ENCODE assay signal across 8 cellular contexts in the genomic region with DNA sequence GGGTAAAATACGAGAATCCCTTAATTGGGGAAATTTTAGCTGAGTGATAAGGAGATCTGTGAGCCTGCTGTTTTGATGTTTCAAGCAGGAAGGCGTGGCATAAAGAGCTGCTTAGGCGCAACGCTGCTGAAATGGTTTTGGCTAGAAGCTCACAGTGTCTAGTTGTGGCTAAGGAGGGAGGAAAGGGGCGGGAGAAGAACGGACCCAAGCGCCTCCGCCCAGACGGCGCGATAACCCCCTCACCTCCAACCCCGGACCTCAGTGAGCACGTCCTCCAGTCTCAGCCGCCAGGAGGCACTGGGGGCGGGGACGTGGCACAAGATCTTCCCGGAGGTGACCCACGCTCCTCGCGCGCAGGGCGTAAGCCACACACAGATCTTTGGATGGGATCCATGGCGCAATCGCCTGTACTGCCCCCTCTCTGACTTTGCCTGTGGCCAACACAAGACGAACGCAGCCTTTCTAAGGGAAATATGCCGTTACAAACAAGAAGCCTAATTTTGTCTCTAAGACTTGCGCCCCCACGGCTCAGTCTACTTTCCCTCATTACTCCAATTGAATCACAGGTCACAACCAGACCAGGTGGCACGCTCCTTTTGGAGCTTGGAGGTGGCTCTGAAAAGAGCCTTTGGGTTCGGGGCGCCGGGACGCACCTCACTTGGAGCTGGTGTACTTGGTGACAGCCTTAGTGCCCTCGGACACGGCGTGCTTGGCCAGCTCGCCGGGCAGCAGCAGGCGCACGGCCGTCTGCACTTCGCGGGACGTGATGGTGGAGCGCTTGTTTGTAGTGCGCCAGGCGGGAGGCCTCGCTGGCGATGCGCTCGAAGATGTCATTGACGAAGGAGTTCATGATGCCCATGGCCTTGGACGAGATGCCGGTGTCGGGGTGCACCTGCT. TPM values are rescaled to one million over a fixed set of nuclear protein-coding genes. Genes with fewer than 3 reads are reported as not detected.
DNase-seq lines count a peak whose midpoint lies in the region; ATAC-seq and TF ChIP-seq lines count a peak whose summit lies in the region.

No MANE protein-coding gene starts in this region.

- H3K9ac ChIP-seq in HCT116 (ENCODE audit: low read length): peak overlapping the region; percentile 19; the same call in 1 of the 2 replicates

- BruUV-seq in HCT116 (replicated peaks; lab: Mats Ljungman, UMichigan): no TSS peak

- H3K4me1 ChIP-seq in HCT116 (ENCODE audit: control insufficient read depth in 1 of 2, insufficient read depth in 2 of 2, low read length in 2 of 2) (peaks cover 6 to 16% of the 10 kb centered on the region in 2 experiments; a peak in 3 of 4 replicates), cardiac muscle cell (ENCODE audit: low read depth) (no peaks in the 10 kb centered on the region)

- H3K9me2 ChIP-seq in HCT116 (ENCODE audit: insufficient read depth): no peaks in the 10 kb centered on the region

- H3K27me3 ChIP-seq in HCT116 (ENCODE audit: insufficient read depth, low read length) (peaks cover 6% of the 10 kb centered on the region; the same call in 1 of the 2 replicates), cardiac muscle cell (peaks cover 74% of the 10 kb centered on the region)

- peak overlapping the region; percentile 23 for H2AFZ ChIP-seq in HCT116 (ENCODE audit: low read depth, low read length, poor library complexity, severe bottlenecking)

- H3K36me3 ChIP-seq in HCT116 (ENCODE audit: control insufficient read depth in 1 of 2, insufficient read depth in 2 of 2, low read length in 2 of 2): no peaks in the 10 kb centered on the region
- H3K36me3 ChIP-seq in cardiac muscle cell: no peaks in the 10 kb centered on the region

- CTCF ChIA-PET in HCT116 (lab: Charles Lee): interaction anchor here (1.5 kb wide), 1 partner anchor 8 kb away, joined by 4 read pairs; no protein-coding TSS in a partner anchor

- no peaks in the 10 kb centered on the region for H3K9me3 ChIP-seq in HCT116 (ENCODE audit: control insufficient read depth in 1 of 2, insufficient read depth in 1 of 2, low read depth in 1 of 2, low read length in 2 of 2)
- no peaks in the 10 kb centered on the region for H3K9me3 ChIP-seq in cardiac muscle cell (ENCODE audit: low read depth)

- intact Hi-C loops in HCT116 (cut with micrococcal nuclease): no loop called here

- H3K79me2 ChIP-seq in HCT116 (ENCODE audit: insufficient read depth, low read length): no peaks in the 10 kb centered on the region

- DNase-seq in HCT116 (ENCODE audit: low read depth, low spot score) (peak; percentile 18), NCI-H2081 treated with DMSO at 0.1 percent for 48 hours (lab: John Stamatoyannopoulos, UW) (peak; percentile 9), cardiac muscle cell (ENCODE audit: low read depth in 1 of 2, low spot score in 1 of 2) (peak in 1 of 2 donors; percentile 52), NCI-H1694 (lab: John Stamatoyannopoulos, UW) (no peak), 8988T (no peak)
- DNase-seq in activated CD8-positive, alpha-beta memory T cell treated with anti-CD3 and anti-CD28 coated beads, Interleukin-2, amount 50 U/mL, for 48 hours: peak; percentile 85

- POLR2A ChIA-PET in HCT116 (lab: Charles Lee): no interaction called here

- H3K4me3 ChIP-seq in GM12875 (ENCODE audit: low read depth, low read length) (peak overlapping the region; percentile 69), HCT116 (replicated peaks in 1 of 2; ENCODE audit: low read depth in 1 of 2, low read length in 2 of 2) (peak overlapping the region; percentile 20 to 32; a peak in 3 of 4 replicates), cardiac muscle cell (peak overlapping the region; percentile 39), skin epidermis (peak overlapping the region; percentile 12 to 25 (median 14))

- peak; percentile 70 for ATAC-seq in HCT116

- H3K4me2 ChIP-seq in HCT116 (ENCODE audit: low read length): peak overlapping the region; percentile 53

- no peak for TF ChIP-seq POLR2A in HCT116 (IDR thresholded peaks at IDR 0.05; ENCODE audit: borderline replicate concordance, extremely low read depth, insufficient read depth, insufficient read length)

- H3K27ac ChIP-seq in HCT116 (ENCODE audit: low read depth, low read length): no peak overlapping the region
- H3K27ac ChIP-seq in cardiac muscle cell: no peak overlapping the region
- H3K27ac ChIP-seq in skin epidermis: peak overlapping the region in 4 of 21 experiments; percentile 1 to 55 (median 18)

- RAD21 ChIA-PET in HCT116 (lab: Charles Lee; ENCODE audit: low non-redundant PET in 1 of 2, low total read pairs in 2 of 2, uncharacterized antibody in 2 of 2, unreplicated experiment in 2 of 2): no interaction called here

- H4K20me1 ChIP-seq in HCT116 (ENCODE audit: insufficient read depth): no peaks in the 10 kb centered on the region

- no peak for TF ChIP-seq RAD21 in HCT116 (IDR thresholded peaks at IDR 0.05; ENCODE audit: low read depth)

- peak; percentile 18; the same call in 1 of the 2 replicates for TF ChIP-seq CTCF in GM12875 (IDR thresholded peaks at IDR 0.05; ENCODE audit: borderline replicate concordance, insufficient read depth, low read depth, low read length)
- peak in 2 of 3 experiments; percentile 21 to 26; a peak in 2 of 6 replicates for TF ChIP-seq CTCF in HCT116 (IDR thresholded peaks at IDR 0.05 in 2 of 3, conservative IDR thresholded peaks at IDR 0.05 in 1 of 3; ENCODE audit: borderline replicate concordance in 1 of 3, insufficient read depth in 1 of 3, low read depth in 2 of 3, low read length in 2 of 3)
- TF ChIP-seq CTCF in cardiac muscle cell (IDR thresholded peaks at IDR 0.05; ENCODE audit: low read depth, low read length): peak; percentile 15

TF ChIP-seq in HCT116, 20 proteins besides CTCF, POLR2A, EP300 and RAD21:
- TF ChIP-seq SRF (IDR thresholded peaks at IDR 0.05; ENCODE audit: low read depth): no peak
- no peak for TF ChIP-seq CBX3 (IDR thresholded peaks at IDR 0.05; ENCODE audit: low read depth)
- TF ChIP-seq FOSL1 (IDR thresholded peaks at IDR 0.05; ENCODE audit: low read depth): no peak

RNA-seq across cellular contexts. Expression of a gene that starts 23.4 kb away (rescaled TPM):
- total RNA-seq in HCT116 (2021; ENCODE audit: unreplicated experiment) (137 TPM), cardiac muscle cell (86.5 and 119 TPM in 2 replicates)
- polyA plus RNA-seq in HCT116 (2012): 113 and 142 TPM in 2 replicates
- 160 and 213 TPM in 2 replicates for polyA plus RNA-seq in cardiac muscle cell

RNA-seq across cellular contexts. Expression of a gene that starts 47.1 kb away (rescaled TPM):
- not detected for total RNA-seq in HCT116 (2021; ENCODE audit: unreplicated experiment)
- polyA plus RNA-seq in HCT116 (2012): 0.27 and 0.43 TPM in 2 replicates
- total RNA-seq in cardiac muscle cell: 6.7 and 17.9 TPM in 2 replicates
- polyA plus RNA-seq in cardiac muscle cell: 11.8 and 15.0 TPM in 2 replicates

RNA-seq across cellular contexts. Expression of a gene that starts 57.2 kb away (rescaled TPM):
- total RNA-seq in HCT116 (2021; ENCODE audit: unreplicated experiment) (42.5 TPM), cardiac muscle cell (32.4 and 43.2 TPM in 2 replicates)
- polyA plus RNA-seq in HCT116 (2012): 22.9 and 24.4 TPM in 2 replicates
- polyA plus RNA-seq in cardiac muscle cell: 16.4 and 18.5 TPM in 2 replicates

Comparison
In these comparisons a context has a peak if more than half of its experiments do, and no peak if none do; other contexts are left out.
1. H3K4me3 ChIP-seq: peak in every context shown above with its lines; median percentile 69 in GM12875; 39 in cardiac muscle cell; 26 in HCT116; 14 in skin epidermis.
2. DNase-seq: peak in HCT116 (single experiment), NCI-H2081 treated with DMSO at 0.1 percent for 48 hours (single experiment) and activated CD8-positive, alpha-beta memory T cell treated with anti-CD3 and anti-CD28 coated beads, Interleukin-2, amount 50 U/mL, for 48 hours (single experiment); none in NCI-H1694 (single experiment) and 8988T (single experiment).
3. Peak in every context shown above with its lines, with median percentiles within 50 percentile points of each other: CTCF ChIP-seq.